In the genomic region with DNA sequence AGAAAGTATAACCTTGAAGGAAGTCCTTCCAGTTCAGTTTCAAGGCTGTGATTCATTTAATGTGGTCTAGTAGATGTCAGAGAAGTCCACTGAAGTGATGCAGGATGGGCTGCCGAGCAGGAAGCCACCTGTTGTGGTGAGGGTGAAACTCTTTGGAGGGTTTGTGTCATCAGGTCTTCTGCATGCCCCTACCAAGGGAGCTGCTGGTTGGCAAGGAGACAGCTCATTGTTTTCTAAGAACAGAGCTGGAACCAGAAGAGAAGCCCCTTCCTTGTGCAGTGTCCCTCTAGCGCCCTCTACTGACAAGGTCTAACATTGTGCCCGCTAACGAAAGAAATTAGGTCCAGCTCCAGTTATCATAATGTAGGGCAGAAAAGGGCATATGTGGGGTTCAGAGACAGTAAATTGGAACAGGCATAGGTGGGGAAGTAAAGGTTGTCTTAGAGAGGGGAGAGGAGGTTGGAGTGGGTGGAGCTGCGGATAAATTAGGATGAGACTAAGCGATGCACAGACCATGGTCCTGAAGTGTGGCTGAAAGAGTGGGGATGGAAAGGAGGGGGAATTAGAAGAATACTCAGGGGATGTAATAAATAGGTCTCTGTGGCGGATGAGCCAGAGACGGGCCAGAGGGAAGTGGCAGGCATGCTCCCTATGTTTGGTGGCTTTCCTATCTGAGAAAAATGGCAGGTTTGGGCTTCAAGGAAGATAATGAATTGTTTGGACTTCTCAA, we compare ENCODE assay signal across 8 cellular contexts.
DNase-seq lines count a peak whose midpoint lies in the region; ATAC-seq and TF ChIP-seq lines count a peak whose summit lies in the region.

No MANE protein-coding gene starts in this region.

- no peaks in the 10 kb centered on the region for H3K9me3 Mint-ChIP-seq in type B pancreatic cell

- H3K9ac ChIP-seq in mammary epithelial cell (ENCODE audit: insufficient read depth, low read length) = no peak overlapping the region

- CTCF ChIA-PET in OCI-LY7 (lab: Charles Lee; ENCODE audit: unreplicated experiment) (interaction anchor here (1.3 kb wide), 1 partner anchor 22 kb away, joined by 3 read pairs; no protein-coding TSS in a partner anchor), mammary epithelial cell (lab: Charles Lee; ENCODE audit: low non-redundant PET) (interaction anchor here (0.5 to 0.7 kb wide), 2 partner anchors 184 to 440 kb away, joined by 3 to 5 read pairs; no protein-coding TSS in a partner anchor)

- H3K36me3 ChIP-seq in OCI-LY7 (ENCODE audit: insufficient read depth, low read length) (no peaks in the 10 kb centered on the region), mammary epithelial cell (ENCODE audit: insufficient read depth, low read length) (no peaks in the 10 kb centered on the region), right lobe of liver (no peaks in the 10 kb centered on the region)

- DNase-seq in stimulated activated CD4-positive, alpha-beta T cell treated with anti-CD3 and anti-CD28 coated beads, Interleukin-12 subunit alpha, Interleukin-12 subunit beta, amount 100 ng/mL, for 48 hours (ENCODE audit: low read depth in 2 of 3, low spot score in 1 of 3) = peak; percentile 5 to 13 (median 8)
- DNase-seq in stimulated activated CD4-positive, alpha-beta T cell treated with anti-CD3 and anti-CD28 coated beads, Interleukin-4, amount 100 ng/mL, for 1 hour = no peak
- DNase-seq in OCI-LY7 (ENCODE audit: low spot score) = peak; percentile 68
- no peak for DNase-seq in mammary epithelial cell
- DNase-seq in right lobe of liver = no peak
- no peak for DNase-seq in type B pancreatic cell (ENCODE audit: extremely low spot score, unreplicated experiment)

- ATAC-seq in GM21786 (IDR thresholded peaks at IDR 0.05; ENCODE audit: unreplicated experiment) (peak; percentile 95), right lobe of liver (peak in 2 of 4 donors; percentile 23 to 30)

- no peaks in the 10 kb centered on the region for H4K20me1 ChIP-seq in OCI-LY7 (ENCODE audit: insufficient read depth, low read length)
- H4K20me1 ChIP-seq in mammary epithelial cell (ENCODE audit: insufficient read depth, low read length) = no peaks in the 10 kb centered on the region

- in situ Hi-C loops in mammary epithelial cell (cut with MboI; ENCODE audit: low sequenced_read_pairs in 2 of 2) = no loop called here

- H3K4me3 Mint-ChIP-seq in type B pancreatic cell = no peak overlapping the region

- POLR2A ChIA-PET in OCI-LY7 (lab: Charles Lee) = interaction anchor here (0.7 kb wide), 1 partner anchor 10 kb away, joined by 3 read pairs; no protein-coding TSS in a partner anchor

- H3K9me3 ChIP-seq in OCI-LY7 (ENCODE audit: low read length) = no peaks in the 10 kb centered on the region
- H3K9me3 ChIP-seq in mammary epithelial cell (replicated peaks; ENCODE audit: insufficient read depth, low read length) = no peaks in the 10 kb centered on the region
- H3K9me3 ChIP-seq in right lobe of liver = no peaks in the 10 kb centered on the region

- TF ChIP-seq RAD21 in Ishikawa (IDR thresholded peaks at IDR 0.05; ENCODE audit: low read depth) = peak; percentile 64

- peaks cover 4% of the 10 kb centered on the region for H3K4me1 Mint-ChIP-seq in type B pancreatic cell (ENCODE audit: unreplicated experiment)

- dilution Hi-C loops in mammary epithelial cell (cut with HindIII; ENCODE audit: low sequenced_read_pairs) = no loop called here

- intact Hi-C loops in OCI-LY7 (cut with micrococcal nuclease; ENCODE audit: unreplicated experiment) = loop anchor here (5.0 to 10.0 kb wide), 3 partner anchors 185 to 537 kb away; no protein-coding TSS in a partner anchor
- intact Hi-C loops in mammary epithelial cell (cut with micrococcal nuclease) = loop anchor here (5.0 to 10.0 kb wide), 3 partner anchors 185 to 287 kb away; no protein-coding TSS in a partner anchor
- intact Hi-C loops in right lobe of liver (cut with DNase I) = no loop called here

- WGBS in mammary epithelial cell (ENCODE audit: low coverage, missing lambda C conversion rate) = 20% methylated on average over 5 of the region's 8 CpGs
- WGBS in right lobe of liver (ENCODE audit: insufficient coverage, low coverage, low lambda C conversion rate, missing lambda C conversion rate) = 17% methylated on average over 8 of the region's 8 CpGs

- H3K36me3 Mint-ChIP-seq in type B pancreatic cell = no peaks in the 10 kb centered on the region

- peak; percentile 91 for TF ChIP-seq CTCF in OCI-LY7 (conservative IDR thresholded peaks at IDR 0.05; ENCODE audit: low read length)
- peak; percentile 68 to 77 for TF ChIP-seq CTCF in mammary epithelial cell (conservative IDR thresholded peaks at IDR 0.05 in 1 of 2, IDR thresholded peaks at IDR 0.05 in 1 of 2; ENCODE audit: extremely low read depth in 1 of 2, insufficient read depth in 1 of 2, low read depth in 1 of 2, low read length in 2 of 2)
- TF ChIP-seq CTCF in right lobe of liver (IDR thresholded peaks at IDR 0.05) = peak; percentile 13 to 45 (median 36)
- peak; percentile 94 for TF ChIP-seq CTCF in type B pancreatic cell (conservative IDR thresholded peaks at IDR 0.05)

- no TSS peak for BruUV-seq in OCI-LY7 (replicated peaks; lab: Mats Ljungman, UMichigan)
- no TSS peak for BruUV-seq in mammary epithelial cell (replicated peaks; lab: Mats Ljungman, UMichigan)

- no peak overlapping the region for H2AFZ ChIP-seq in OCI-LY7 (ENCODE audit: low read length)
- no peak overlapping the region for H2AFZ ChIP-seq in mammary epithelial cell (ENCODE audit: low read depth, low read length)

- H3K27ac Mint-ChIP-seq in type B pancreatic cell = no peak overlapping the region

- H3K4me2 ChIP-seq in OCI-LY7 (ENCODE audit: low read length) (no peak overlapping the region), mammary epithelial cell (ENCODE audit: insufficient read depth, low read depth, low read length) (no peak overlapping the region)

- H3K79me2 ChIP-seq in OCI-LY7 (ENCODE audit: insufficient read depth, low read depth, low read length) (no peaks in the 10 kb centered on the region), mammary epithelial cell (ENCODE audit: insufficient read depth, low read length) (no peaks in the 10 kb centered on the region)

- H3K27me3 ChIP-seq in mammary epithelial cell (ENCODE audit: insufficient read depth, low read length) = no peaks in the 10 kb centered on the region
- no peaks in the 10 kb centered on the region for H3K27me3 ChIP-seq in right lobe of liver

- H3K27me3 Mint-ChIP-seq in type B pancreatic cell = peaks cover 28% of the 10 kb centered on the region

- TF ChIP-seq POLR2A in right lobe of liver (IDR thresholded peaks at IDR 0.05) = no peak

- H3K4me1 ChIP-seq in OCI-LY7 (ENCODE audit: insufficient read depth, low read length, poor library complexity, severe bottlenecking) = no peaks in the 10 kb centered on the region
- no peaks in the 10 kb centered on the region for H3K4me1 ChIP-seq in mammary epithelial cell (ENCODE audit: insufficient read depth, low read length)
- no peaks in the 10 kb centered on the region for H3K4me1 ChIP-seq in right lobe of liver

- H3K4me3 ChIP-seq in OCI-LY7 (ENCODE audit: low read depth, low read length, poor library complexity, severe bottlenecking) = no peak overlapping the region
- H3K4me3 ChIP-seq in mammary epithelial cell (replicated peaks in 1 of 3; ENCODE audit: insufficient read depth in 1 of 3, low read depth in 2 of 3, low read length in 3 of 3) = no peak overlapping the region
- no peak overlapping the region for H3K4me3 ChIP-seq in right lobe of liver

- TF ChIP-seq EP300 in Ishikawa (IDR thresholded peaks at IDR 0.05; ENCODE audit: borderline replicate concordance) = no peak

- H3K9me2 ChIP-seq in OCI-LY7 (ENCODE audit: insufficient read depth, low read length) = no peaks in the 10 kb centered on the region

- H3K27ac ChIP-seq in OCI-LY7 (ENCODE audit: low read depth, low read length, poor library complexity, severe bottlenecking) (no peak overlapping the region), mammary epithelial cell (ENCODE audit: insufficient read depth, low read depth, low read length) (no peak overlapping the region), right lobe of liver (no peak overlapping the region)

TF ChIP-seq in Ishikawa, 13 proteins besides CTCF, POLR2A, EP300 and RAD21:
- TF ChIP-seq, protein P1, sequence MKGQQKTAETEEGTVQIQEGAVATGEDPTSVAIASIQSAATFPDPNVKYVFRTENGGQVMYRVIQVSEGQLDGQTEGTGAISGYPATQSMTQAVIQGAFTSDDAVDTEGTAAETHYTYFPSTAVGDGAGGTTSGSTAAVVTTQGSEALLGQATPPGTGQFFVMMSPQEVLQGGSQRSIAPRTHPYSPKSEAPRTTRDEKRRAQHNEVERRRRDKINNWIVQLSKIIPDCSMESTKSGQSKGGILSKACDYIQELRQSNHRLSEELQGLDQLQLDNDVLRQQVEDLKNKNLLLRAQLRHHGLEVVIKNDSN (IDR thresholded peaks at IDR 0.05) = no peak
- TF ChIP-seq FOXM1 (IDR thresholded peaks at IDR 0.05; ENCODE audit: borderline replicate concordance, low read depth) (no peak), TAF1 (IDR thresholded peaks at IDR 0.05; ENCODE audit: low read depth) (no peak)

Comparison
In these comparisons a context has a peak if more than half of its experiments do, and no peak if none do; other contexts are left out.
1. DNase-seq: peak in stimulated activated CD4-positive, alpha-beta T cell treated with anti-CD3 and anti-CD28 coated beads, Interleukin-12 subunit alpha, Interleukin-12 subunit beta, amount 100 ng/mL, for 48 hours (3 of 3) and OCI-LY7 (single experiment); none in stimulated activated CD4-positive, alpha-beta T cell treated with anti-CD3 and anti-CD28 coated beads, Interleukin-4, amount 100 ng/mL, for 1 hour (single experiment), mammary epithelial cell (single experiment), right lobe of liver (0 of 3) and type B pancreatic cell (single experiment).
2. CTCF ChIP-seq: peak in every context shown above with its lines; median percentile 94 in type B pancreatic cell; 91 in OCI-LY7; 72 in mammary epithelial cell; 36 in right lobe of liver.
3. intact Hi-C loops: an anchor here in OCI-LY7 (5.0 to 10.0 kb wide) and mammary epithelial cell (5.0 to 10.0 kb wide); none called in right lobe of liver.